Comparison of ENCODE assay signal across 11 cellular contexts in genomic region chr14:69651653-69652052, GRCh38. TPM values are rescaled to one million over a fixed set of nuclear protein-coding genes. Genes with fewer than 3 reads are reported as not detected.
DNase-seq lines count a peak whose midpoint lies in the region; ATAC-seq, FAIRE-seq and TF ChIP-seq lines count a peak whose summit lies in the region.
"Had no signal": no experiment of that assay in that cellular context is flagged by ENCODE, and none has a peak within 500 bp of the region (broad histone marks: within the 10 kb centered on the region; RNA-seq: fewer than 3 reads in every experiment).

No MANE protein-coding gene starts in this region.

- no peaks in the 10 kb centered on the region for H3K9me3 Mint-ChIP-seq in naive B cell

- peak overlapping the region in 7 of 8 donors; percentile 5 to 86 (median 57) for H3K4me3 Mint-ChIP-seq in naive B cell

- H3K4me2 ChIP-seq in A549, result peak overlapping the region; percentile 36
- no peak overlapping the region for H3K4me2 ChIP-seq in IMR-90 (ENCODE audit: low read depth, low read length)
- peak overlapping the region; percentile 58 for H3K4me2 ChIP-seq in mammary epithelial cell (ENCODE audit: insufficient read depth, low read depth, low read length)
- no peak overlapping the region for H3K4me2 ChIP-seq in MM.1S (ENCODE audit: low read depth, low read length)

- H3K27ac Mint-ChIP-seq in naive B cell, result peak overlapping the region; percentile 89 to 96 (median 92)

- peak overlapping the region; percentile 22; the same call in 1 of the 2 replicates for H3K23ac ChIP-seq in IMR-90 (ENCODE audit: low read depth, low read length)

- H3K27me3 Mint-ChIP-seq in naive B cell, result no peaks in the 10 kb centered on the region

- no peaks in the 10 kb centered on the region for H3K9me2 ChIP-seq in MM.1S (replicated peaks; ENCODE audit: insufficient read depth, low read length)

- in situ Hi-C loops in IMR-90 (cut with MboI; ENCODE audit: low sequenced_read_pairs), result no loop called here
- in situ Hi-C loops in mammary epithelial cell (cut with MboI; ENCODE audit: low sequenced_read_pairs in 2 of 2), result no loop called here

- H2BK120ac ChIP-seq in IMR-90 (ENCODE audit: low read depth, low read length), result no peak overlapping the region

- CTCF ChIA-PET in A549 (lab: Yijun Ruan, JAX) (interaction anchor here (1.1 kb wide), 1 partner anchor 48 kb away, joined by 3 read pairs; no protein-coding TSS in a partner anchor), IMR-90 (lab: Yijun Ruan, JAX) (interaction anchor here (1.4 kb wide), 1 partner anchor 35 kb away, joined by 4 read pairs; no protein-coding TSS in a partner anchor), mammary epithelial cell (lab: Charles Lee; ENCODE audit: low non-redundant PET) (no interaction called here)

- ATAC-seq in A549 (no peak), IMR-90 (ENCODE audit: low read depth) (no peak), naive B cell (ENCODE audit: low read depth in 2 of 2) (no peak), GM19452 (IDR thresholded peaks at IDR 0.05; ENCODE audit: unreplicated experiment) (no peak), HG03039 (IDR thresholded peaks at IDR 0.05; ENCODE audit: unreplicated experiment) (no peak)

- no peak overlapping the region for H4K91ac ChIP-seq in IMR-90 (ENCODE audit: insufficient read depth, low read depth, low read length)

- peak overlapping the region in 1 of 2 experiments; percentile 45; a peak in 1 of 6 replicates for H3K27ac ChIP-seq in A549
- no peak overlapping the region for H3K27ac ChIP-seq in IMR-90 (ENCODE audit: insufficient read depth, low read length)
- H3K27ac ChIP-seq in mammary epithelial cell (ENCODE audit: insufficient read depth, low read depth, low read length), result peak overlapping the region; percentile 58
- H3K27ac ChIP-seq in MM.1S (ENCODE audit: low read length), result no peak overlapping the region

- no peak overlapping the region for H3K18ac ChIP-seq in IMR-90 (ENCODE audit: low read depth, low read length)

- H3K27me3 ChIP-seq in IMR-90 (ENCODE audit: control insufficient read depth, insufficient read depth, low read length) (no peaks in the 10 kb centered on the region), mammary epithelial cell (ENCODE audit: insufficient read depth, low read length) (no peaks in the 10 kb centered on the region), MM.1S (replicated peaks; ENCODE audit: insufficient read depth, low read length) (no peaks in the 10 kb centered on the region)

- H3K4me1 ChIP-seq in A549 (peaks cover 86% of the 10 kb centered on the region), IMR-90 (ENCODE audit: control insufficient read depth, insufficient read depth, low read length) (peaks cover 38% of the 10 kb centered on the region), mammary epithelial cell (ENCODE audit: insufficient read depth, low read length) (peaks cover 57% of the 10 kb centered on the region), MM.1S (ENCODE audit: low read length) (peaks cover 10% of the 10 kb centered on the region; the same call in 1 of the 2 replicates)

- H3K9ac ChIP-seq in IMR-90 (ENCODE audit: low read depth, low read length) (no peak overlapping the region), mammary epithelial cell (ENCODE audit: insufficient read depth, low read length) (no peak overlapping the region), MM.1S (ENCODE audit: low read length) (no peak overlapping the region)

- peaks cover 47% of the 10 kb centered on the region for H3K9me1 ChIP-seq in IMR-90 (ENCODE audit: insufficient read depth, low read length)

- FAIRE-seq in A549 (lab: Jason Lieb, UNC), result no peak

- no peak overlapping the region for H3K56ac ChIP-seq in IMR-90 (ENCODE audit: extremely low read depth, insufficient read depth, low read length)

- dilution Hi-C loops in IMR-90 (cut with HindIII; ENCODE audit: low sequenced_read_pairs, unreplicated experiment) (no loop called here), mammary epithelial cell (cut with HindIII; ENCODE audit: low sequenced_read_pairs) (no loop called here)

- H3K4ac ChIP-seq in IMR-90 (ENCODE audit: low read depth, low read length), result peak overlapping the region; percentile 70; the same call in 1 of the 2 replicates

- H2BK20ac ChIP-seq in IMR-90 (ENCODE audit: low read depth, low read length), result no peak overlapping the region

- BruUV-seq in IMR-90 (replicated peaks; lab: Mats Ljungman, UMichigan) (no TSS peak), mammary epithelial cell (replicated peaks; lab: Mats Ljungman, UMichigan) (no TSS peak)

- H3K9me3 ChIP-seq in A549, result no peaks in the 10 kb centered on the region
- H3K9me3 ChIP-seq in IMR-90 (ENCODE audit: control insufficient read depth, insufficient read depth, low read length), result no peaks in the 10 kb centered on the region
- no peaks in the 10 kb centered on the region for H3K9me3 ChIP-seq in mammary epithelial cell (replicated peaks; ENCODE audit: insufficient read depth, low read length)
- no peaks in the 10 kb centered on the region for H3K9me3 ChIP-seq in MM.1S (replicated peaks; ENCODE audit: insufficient read depth, low read length)

- H2AK5ac ChIP-seq in IMR-90 (ENCODE audit: low read depth, low read length), result peak overlapping the region; percentile 7; the same call in 1 of the 2 replicates

- H3K36me3 ChIP-seq in IMR-90 (ENCODE audit: control insufficient read depth, insufficient read depth, low read length) (no peaks in the 10 kb centered on the region), mammary epithelial cell (ENCODE audit: insufficient read depth, low read length) (no peaks in the 10 kb centered on the region), MM.1S (replicated peaks; ENCODE audit: insufficient read depth, low read length) (no peaks in the 10 kb centered on the region)

- H2AFZ ChIP-seq in IMR-90 (replicated peaks; ENCODE audit: low read length, poor library complexity), result no peak overlapping the region
- H2AFZ ChIP-seq in mammary epithelial cell (ENCODE audit: low read depth, low read length), result no peak overlapping the region
- no peak overlapping the region for H2AFZ ChIP-seq in MM.1S (ENCODE audit: low read length)

- TF ChIP-seq EP300 in A549 (IDR thresholded peaks at IDR 0.05), result no peak

- H4K5ac ChIP-seq in IMR-90 (ENCODE audit: low read depth, low read length), result no peak overlapping the region

- DNase-seq in A549 (ENCODE audit: low read depth in 1 of 2, low spot score in 1 of 2) (no peak), IMR-90 (peak; percentile 28), mammary epithelial cell (peak; percentile 54), naive B cell (no peak), MM.1S (no peak)
- no peak for DNase-seq in stimulated activated CD4-positive, alpha-beta T cell treated with anti-CD3 and anti-CD28 coated beads, Interleukin-4, amount 100 ng/mL, for 4 hours
- DNase-seq: activated CD4-positive, alpha-beta T cell treated with anti-CD3 and anti-CD28 coated beads, Interleukin-2, amount 50 U/mL, for 4 hours; effector CD8-positive, alpha-beta T cell; Kasumi-1 had no signal

- peak overlapping the region; percentile 49; the same call in 1 of the 3 replicates for H2BK15ac ChIP-seq in IMR-90 (ENCODE audit: low read depth, low read length)

- H4K20me1 ChIP-seq in IMR-90 (ENCODE audit: insufficient read depth, low read length) (peaks cover 60% of the 10 kb centered on the region), mammary epithelial cell (ENCODE audit: insufficient read depth, low read length) (no peaks in the 10 kb centered on the region), MM.1S (ENCODE audit: insufficient read depth, low read length) (no peaks in the 10 kb centered on the region)

- peaks cover 51 to 85% of the 10 kb centered on the region in 2 experiments for H3K79me1 ChIP-seq in IMR-90 (ENCODE audit: low read depth in 1 of 2, low read length in 2 of 2)

- intact Hi-C loops in IMR-90 (cut with micrococcal nuclease), result no loop called here
- intact Hi-C loops in mammary epithelial cell (cut with micrococcal nuclease), result no loop called here

- no peaks in the 10 kb centered on the region for H3F3A ChIP-seq in MM.1S (ENCODE audit: insufficient read depth, low read length)

- no peak overlapping the region for H3K4me3 ChIP-seq in A549
- no peak overlapping the region for H3K4me3 ChIP-seq in IMR-90 (ENCODE audit: insufficient read depth, low read depth, low read length)
- H3K4me3 ChIP-seq in mammary epithelial cell (replicated peaks in 1 of 3; ENCODE audit: insufficient read depth in 1 of 3, low read depth in 2 of 3, low read length in 3 of 3), result no peak overlapping the region
- H3K4me3 ChIP-seq in MM.1S (ENCODE audit: low read length), result no peak overlapping the region

- H2BK5ac ChIP-seq in IMR-90 (ENCODE audit: low read depth, low read length, poor library complexity, severe bottlenecking), result no peak overlapping the region

- H4K8ac ChIP-seq in IMR-90 (ENCODE audit: low read depth in 2 of 2, low read length in 2 of 2), result no peak overlapping the region

- POLR2A ChIA-PET in A549 (lab: Yijun Ruan, JAX) (no interaction called here), IMR-90 (lab: Charles Lee; ENCODE audit: unreplicated experiment) (no interaction called here)

- H2AK9ac ChIP-seq in IMR-90 (replicated peaks; ENCODE audit: low read depth, low read length, poor library complexity), result no peak overlapping the region

- H3K36me3 Mint-ChIP-seq in naive B cell, result no peaks in the 10 kb centered on the region

- no peak for TF ChIP-seq POLR2A in A549 (IDR thresholded peaks at IDR 0.05; ENCODE audit: low read length)
- no peak for TF ChIP-seq POLR2A in IMR-90 (IDR thresholded peaks at IDR 0.05; ENCODE audit: low read depth, low read length)

- H3K79me2 ChIP-seq in mammary epithelial cell (ENCODE audit: insufficient read depth, low read length) (peaks cover 98% of the 10 kb centered on the region), MM.1S (ENCODE audit: low read length) (peaks cover 87% of the 10 kb centered on the region)

- TF ChIP-seq RAD21 in A549 (conservative IDR thresholded peaks at IDR 0.05 in 1 of 2, IDR thresholded peaks at IDR 0.05 in 1 of 2), result no peak
- TF ChIP-seq RAD21 in IMR-90 (IDR thresholded peaks at IDR 0.05; ENCODE audit: low read length), result no peak

- 89% methylated on average over 1 of the region's 1 CpG for WGBS in A549 (ENCODE audit: missing lambda C conversion rate)
- no CpG with 5 or more reads among the region's 1 CpG for WGBS in IMR-90 (ENCODE audit: extremely low coverage in 2 of 2, insufficient read length in 1 of 2), 2 experiments
- 29% methylated on average over 1 of the region's 1 CpG for WGBS in mammary epithelial cell (ENCODE audit: low coverage, missing lambda C conversion rate)

- peaks cover 76 to 98% (median 93%) of the 10 kb centered on the region in 3 donors for H3K4me1 Mint-ChIP-seq in naive B cell

- TF ChIP-seq CTCF in A549 (IDR thresholded peaks at IDR 0.05) (no peak), IMR-90 (conservative IDR thresholded peaks at IDR 0.05; ENCODE audit: low read depth, low read length) (no peak), mammary epithelial cell (conservative IDR thresholded peaks at IDR 0.05 in 1 of 2, IDR thresholded peaks at IDR 0.05 in 1 of 2; ENCODE audit: extremely low read depth in 1 of 2, insufficient read depth in 1 of 2, low read depth in 1 of 2, low read length in 2 of 2) (no peak), MM.1S (IDR thresholded peaks at IDR 0.05; ENCODE audit: low read length) (no peak)

- H3K14ac ChIP-seq in IMR-90 (replicated peaks; ENCODE audit: low read depth, low read length), result peak overlapping the region; percentile 24

RNA-seq across cellular contexts. Expression of gene SUSD6, which starts 40.3 kb away (rescaled TPM):
- polyA plus RNA-seq in A549 (2011; rRNA removed) (7.0 and 7.9 TPM in 2 replicates), A549 (2017; fragmentation: RNase III; extraction: RNeasy Plus Mini Kit Qiagen cat#74134 plus additional on column Dnase treatment) (4.3 to 4.5 TPM (median 4.5 TPM) in 3 replicates), IMR-90 (2012; rRNA removed) (10.1 and 10.4 TPM in 2 replicates), mammary epithelial cell (17.1 TPM), naive B cell (ENCODE audit: low read depth in 6 of 6) (10 to 100 TPM; 16.1 to 22.8 (median 19.4) TPM)
- polyA plus RNA-seq in A549 (2012; cell fraction: cytosol; rRNA removed), result 2.3 and 3.3 TPM in 2 replicates
- 6.9 and 7.5 TPM in 2 replicates for polyA plus RNA-seq in A549 (2012; cell fraction: nucleus; rRNA removed)
- polyA minus RNA-seq in A549 (2011; rRNA and poly(A)+ RNA removed), result 8.7 and 9.1 TPM in 2 replicates
- total RNA-seq in IMR-90 (2012; rRNA removed) (2.3 and 2.5 TPM in 2 replicates), mammary epithelial cell (10 to 100 TPM; 34.8 to 45.6 TPM)
- polyA plus RNA-seq in IMR-90 (2012; cell fraction: cytosol; rRNA removed), result 5.9 and 7.7 TPM in 2 replicates
- polyA plus RNA-seq in IMR-90 (2012; cell fraction: nucleus; rRNA removed; ENCODE audit: low replicate concordance), result 21.8 and 29.0 TPM in 2 replicates
- 41.4 TPM for polyA minus RNA-seq in mammary epithelial cell

Comparison
In these comparisons a context has a peak if more than half of its experiments do, and no peak if none do; other contexts are left out.
1. DNase-seq: peak in IMR-90 (single experiment) and mammary epithelial cell (single experiment); none in A549 (0 of 2), naive B cell (single experiment), MM.1S (single experiment) and stimulated activated CD4-positive, alpha-beta T cell treated with anti-CD3 and anti-CD28 coated beads, Interleukin-4, amount 100 ng/mL, for 4 hours (0 of 2).
2. H3K4me2 ChIP-seq: peak in A549 (single experiment) and mammary epithelial cell (single experiment); none in IMR-90 (single experiment) and MM.1S (single experiment).